ENCODE assay signal across 2 cellular contexts in the genomic region with DNA sequence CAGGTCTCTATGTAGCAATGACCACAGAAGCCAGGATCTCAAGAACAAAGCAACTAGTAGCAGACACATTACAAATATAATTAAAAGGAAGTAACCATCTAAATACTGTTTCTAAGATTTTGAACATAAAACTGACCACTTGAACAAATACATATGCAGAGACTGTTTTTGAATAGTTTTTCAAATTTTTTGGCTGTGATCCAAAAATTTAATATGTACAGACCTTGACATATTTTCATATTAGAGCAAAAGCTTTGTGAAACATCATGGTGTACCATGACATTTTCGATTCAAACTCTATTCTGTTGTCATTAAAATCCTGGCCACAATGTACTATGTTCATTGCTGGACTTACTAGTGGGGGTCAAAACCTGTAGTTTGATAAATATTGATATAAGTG.
TF ChIP-seq lines count a peak whose summit lies in the region.

No MANE protein-coding gene starts in this region.

TF ChIP-seq in SK-N-SH treated with all-trans-retinoic acid at 6 μM for 48 hours, 23 proteins besides CTCF, POLR2A, EP300 and RAD21 (continued from another document):
- TF ChIP-seq PATZ1 (CRISPR knock-in tag; IDR thresholded peaks at IDR 0.05; ENCODE audit: borderline replicate concordance) (no peak), ARNTL (CRISPR knock-in tag; IDR thresholded peaks at IDR 0.05; ENCODE audit: borderline replicate concordance, low read depth) (no peak), ZNF565 (CRISPR knock-in tag; conservative IDR thresholded peaks at IDR 0.05; ENCODE audit: low read depth) (no peak), ZFP30 (CRISPR knock-in tag; IDR thresholded peaks at IDR 0.05) (no peak)

TF ChIP-seq in neural cell, 6 proteins besides CTCF, POLR2A, EP300 and RAD21 (continued from another document):
- TF ChIP-seq REST (IDR thresholded peaks at IDR 0.05; ENCODE audit: borderline replicate concordance) = no peak
- no peak for TF ChIP-seq POLR2AphosphoS5 (IDR thresholded peaks at IDR 0.05)
- TF ChIP-seq MXI1 (conservative IDR thresholded peaks at IDR 0.05; ENCODE audit: poor library complexity, severe bottlenecking) = no peak
- no peak for TF ChIP-seq SMC3 (conservative IDR thresholded peaks at IDR 0.05; ENCODE audit: poor library complexity)
- no peak for TF ChIP-seq EZH2 (IDR thresholded peaks at IDR 0.05; ENCODE audit: borderline replicate concordance, insufficient read depth, low read length, poor library complexity, severe bottlenecking)
